Comparison of ENCODE assay signal across 1 cellular context in the genomic region with DNA sequence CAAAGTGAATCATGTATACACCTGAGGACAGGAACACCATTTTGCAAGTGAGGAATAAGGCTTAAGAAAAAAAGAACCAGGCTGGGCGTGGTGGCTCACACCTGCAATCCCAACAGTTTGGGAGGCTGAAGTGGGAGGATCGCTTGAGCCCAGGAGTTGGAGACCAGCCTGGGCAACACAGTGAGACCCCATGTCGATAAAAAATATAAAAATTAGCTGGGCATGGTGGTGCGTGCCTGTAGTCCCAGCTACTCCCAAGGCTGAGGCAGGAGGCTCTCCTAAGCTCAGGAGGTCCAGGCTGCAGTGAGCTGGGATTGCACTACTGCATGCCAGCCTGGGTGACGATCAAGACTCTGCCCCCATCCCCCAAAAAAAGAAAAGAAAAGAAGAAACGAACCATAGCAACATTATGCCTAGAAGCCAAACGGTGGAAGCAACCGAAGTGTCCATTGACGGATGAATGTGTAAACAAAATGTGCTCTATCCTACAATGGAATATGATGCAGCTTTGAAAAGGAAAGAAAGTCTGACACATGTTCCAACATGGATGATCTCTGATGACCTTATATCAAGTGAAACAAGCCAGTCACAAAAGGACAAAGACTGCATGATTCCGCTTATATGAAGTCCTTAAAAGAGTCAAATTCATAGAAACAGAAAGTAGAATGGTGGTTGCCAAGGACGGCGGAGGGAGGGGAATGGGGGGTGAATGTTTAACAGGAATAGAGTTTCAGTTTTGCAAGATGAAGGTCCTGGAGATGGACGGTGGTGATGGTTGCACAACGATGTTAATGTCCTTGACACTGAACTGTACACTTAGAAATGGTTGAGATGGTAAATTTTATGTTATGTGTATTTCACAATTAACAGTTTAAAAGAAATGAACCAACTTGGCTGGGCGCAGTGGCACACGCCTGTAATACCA.
TF ChIP-seq lines count a peak whose summit lies in the region.

No MANE protein-coding gene starts in this region.

TF ChIP-seq in HepG2, 621 proteins besides CTCF, POLR2A, EP300 and RAD21 (continued from another document and continues in another):
- TF ChIP-seq PHF21A (CRISPR knock-in tag; IDR thresholded peaks at IDR 0.05) (peak; percentile 65), TEAD3 (CRISPR knock-in tag; optimal IDR thresholded peaks at IDR 0.05; ENCODE audit: borderline replicate concordance) (peak; percentile 40), CBFB (CRISPR knock-in tag; IDR thresholded peaks at IDR 0.05) (no peak), HIVEP1 (CRISPR knock-in tag; IDR thresholded peaks at IDR 0.05) (no peak), PHB2 (IDR thresholded peaks at IDR 0.05; ENCODE audit: partially characterized antibody) (no peak), SMYD3 (CRISPR knock-in tag; IDR thresholded peaks at IDR 0.05) (no peak), ZMYM3 (CRISPR knock-in tag; IDR thresholded peaks at IDR 0.05) (peak; percentile 76; the same call in 1 of the 2 replicates), KMT2A (CRISPR knock-in tag; IDR thresholded peaks at IDR 0.05) (no peak; the same call in 1 of the 2 replicates), ZNF431 (CRISPR knock-in tag; IDR thresholded peaks at IDR 0.05; ENCODE audit: borderline replicate concordance, low read depth) (0 out of 2 replicates have a peak, but pooled peaks have one; percentile 64), ARNTL (CRISPR knock-in tag; IDR thresholded peaks at IDR 0.05) (peak; percentile 63; the same call in 1 of the 2 replicates), MEIS1 (CRISPR knock-in tag; IDR thresholded peaks at IDR 0.05; ENCODE audit: borderline replicate concordance) (0 out of 2 replicates have a peak, but pooled peaks have one; percentile 75), FOXA1 (IDR thresholded peaks at IDR 0.05) (no peak), FOXA1 (CRISPR knock-in tag; IDR thresholded peaks at IDR 0.05) (peak; percentile 66), SOX5 (CRISPR knock-in tag; IDR thresholded peaks at IDR 0.05; ENCODE audit: borderline replicate concordance) (peak; percentile 71; the same call in 1 of the 2 replicates), ARID2 (CRISPR knock-in tag; IDR thresholded peaks at IDR 0.05; ENCODE audit: borderline replicate concordance) (no peak), NFE2L1 (CRISPR knock-in tag; IDR thresholded peaks at IDR 0.05; ENCODE audit: borderline replicate concordance) (no peak), SRF (IDR thresholded peaks at IDR 0.05; ENCODE audit: low read depth, low read length) (no peak), ZFP90 (CRISPR knock-in tag; IDR thresholded peaks at IDR 0.05; ENCODE audit: borderline replicate concordance) (no peak), MBNL3 (CRISPR knock-in tag; conservative IDR thresholded peaks at IDR 0.05) (no peak), ZNF484 (CRISPR knock-in tag; IDR thresholded peaks at IDR 0.05; ENCODE audit: borderline replicate concordance, low read depth) (no peak), ZNF225 (CRISPR knock-in tag; IDR thresholded peaks at IDR 0.05) (no peak), ZNF382 (CRISPR knock-in tag; IDR thresholded peaks at IDR 0.05; ENCODE audit: borderline replicate concordance) (no peak), RBM39 (IDR thresholded peaks at IDR 0.05; ENCODE audit: low read depth, low read length, poor library complexity, severe bottlenecking) (no peak), RBFOX2 (IDR thresholded peaks at IDR 0.05; ENCODE audit: low read depth, low read length) (no peak)
- TF ChIP-seq, protein P1, sequence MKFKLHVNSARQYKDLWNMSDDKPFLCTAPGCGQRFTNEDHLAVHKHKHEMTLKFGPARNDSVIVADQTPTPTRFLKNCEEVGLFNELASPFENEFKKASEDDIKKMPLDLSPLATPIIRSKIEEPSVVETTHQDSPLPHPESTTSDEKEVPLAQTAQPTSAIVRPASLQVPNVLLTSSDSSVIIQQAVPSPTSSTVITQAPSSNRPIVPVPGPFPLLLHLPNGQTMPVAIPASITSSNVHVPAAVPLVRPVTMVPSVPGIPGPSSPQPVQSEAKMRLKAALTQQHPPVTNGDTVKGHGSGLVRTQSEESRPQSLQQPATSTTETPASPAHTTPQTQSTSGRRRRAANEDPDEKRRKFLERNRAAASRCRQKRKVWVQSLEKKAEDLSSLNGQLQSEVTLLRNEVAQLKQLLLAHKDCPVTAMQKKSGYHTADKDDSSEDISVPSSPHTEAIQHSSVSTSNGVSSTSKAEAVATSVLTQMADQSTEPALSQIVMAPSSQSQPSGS (CRISPR knock-in tag; IDR thresholded peaks at IDR 0.05), result peak; percentile 68; the same call in 1 of the 2 replicates
- TF ChIP-seq, protein P2, sequence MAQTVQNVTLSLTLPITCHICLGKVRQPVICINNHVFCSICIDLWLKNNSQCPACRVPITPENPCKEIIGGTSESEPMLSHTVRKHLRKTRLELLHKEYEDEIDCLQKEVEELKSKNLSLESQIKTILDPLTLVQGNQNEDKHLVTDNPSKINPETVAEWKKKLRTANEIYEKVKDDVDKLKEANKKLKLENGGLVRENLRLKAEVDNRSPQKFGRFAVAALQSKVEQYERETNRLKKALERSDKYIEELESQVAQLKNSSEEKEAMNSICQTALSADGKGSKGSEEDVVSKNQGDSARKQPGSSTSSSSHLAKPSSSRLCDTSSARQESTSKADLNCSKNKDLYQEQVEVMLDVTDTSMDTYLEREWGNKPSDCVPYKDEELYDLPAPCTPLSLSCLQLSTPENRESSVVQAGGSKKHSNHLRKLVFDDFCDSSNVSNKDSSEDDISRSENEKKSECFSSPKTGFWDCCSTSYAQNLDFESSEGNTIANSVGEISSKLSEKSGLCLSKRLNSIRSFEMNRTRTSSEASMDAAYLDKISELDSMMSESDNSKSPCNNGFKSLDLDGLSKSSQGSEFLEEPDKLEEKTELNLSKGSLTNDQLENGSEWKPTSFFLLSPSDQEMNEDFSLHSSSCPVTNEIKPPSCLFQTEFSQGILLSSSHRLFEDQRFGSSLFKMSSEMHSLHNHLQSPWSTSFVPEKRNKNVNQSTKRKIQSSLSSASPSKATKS (CRISPR knock-in tag; IDR thresholded peaks at IDR 0.05), result 0 out of 2 replicates have a peak, but pooled peaks have one; percentile 31
- TF ChIP-seq, protein P3, sequence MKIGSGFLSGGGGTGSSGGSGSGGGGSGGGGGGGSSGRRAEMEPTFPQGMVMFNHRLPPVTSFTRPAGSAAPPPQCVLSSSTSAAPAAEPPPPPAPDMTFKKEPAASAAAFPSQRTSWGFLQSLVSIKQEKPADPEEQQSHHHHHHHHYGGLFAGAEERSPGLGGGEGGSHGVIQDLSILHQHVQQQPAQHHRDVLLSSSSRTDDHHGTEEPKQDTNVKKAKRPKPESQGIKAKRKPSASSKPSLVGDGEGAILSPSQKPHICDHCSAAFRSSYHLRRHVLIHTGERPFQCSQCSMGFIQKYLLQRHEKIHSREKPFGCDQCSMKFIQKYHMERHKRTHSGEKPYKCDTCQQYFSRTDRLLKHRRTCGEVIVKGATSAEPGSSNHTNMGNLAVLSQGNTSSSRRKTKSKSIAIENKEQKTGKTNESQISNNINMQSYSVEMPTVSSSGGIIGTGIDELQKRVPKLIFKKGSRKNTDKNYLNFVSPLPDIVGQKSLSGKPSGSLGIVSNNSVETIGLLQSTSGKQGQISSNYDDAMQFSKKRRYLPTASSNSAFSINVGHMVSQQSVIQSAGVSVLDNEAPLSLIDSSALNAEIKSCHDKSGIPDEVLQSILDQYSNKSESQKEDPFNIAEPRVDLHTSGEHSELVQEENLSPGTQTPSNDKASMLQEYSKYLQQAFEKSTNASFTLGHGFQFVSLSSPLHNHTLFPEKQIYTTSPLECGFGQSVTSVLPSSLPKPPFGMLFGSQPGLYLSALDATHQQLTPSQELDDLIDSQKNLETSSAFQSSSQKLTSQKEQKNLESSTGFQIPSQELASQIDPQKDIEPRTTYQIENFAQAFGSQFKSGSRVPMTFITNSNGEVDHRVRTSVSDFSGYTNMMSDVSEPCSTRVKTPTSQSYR (CRISPR knock-in tag; IDR thresholded peaks at IDR 0.05; ENCODE audit: borderline replicate concordance), result peak; percentile 59; the same call in 1 of the 2 replicates
- TF ChIP-seq, protein P4, sequence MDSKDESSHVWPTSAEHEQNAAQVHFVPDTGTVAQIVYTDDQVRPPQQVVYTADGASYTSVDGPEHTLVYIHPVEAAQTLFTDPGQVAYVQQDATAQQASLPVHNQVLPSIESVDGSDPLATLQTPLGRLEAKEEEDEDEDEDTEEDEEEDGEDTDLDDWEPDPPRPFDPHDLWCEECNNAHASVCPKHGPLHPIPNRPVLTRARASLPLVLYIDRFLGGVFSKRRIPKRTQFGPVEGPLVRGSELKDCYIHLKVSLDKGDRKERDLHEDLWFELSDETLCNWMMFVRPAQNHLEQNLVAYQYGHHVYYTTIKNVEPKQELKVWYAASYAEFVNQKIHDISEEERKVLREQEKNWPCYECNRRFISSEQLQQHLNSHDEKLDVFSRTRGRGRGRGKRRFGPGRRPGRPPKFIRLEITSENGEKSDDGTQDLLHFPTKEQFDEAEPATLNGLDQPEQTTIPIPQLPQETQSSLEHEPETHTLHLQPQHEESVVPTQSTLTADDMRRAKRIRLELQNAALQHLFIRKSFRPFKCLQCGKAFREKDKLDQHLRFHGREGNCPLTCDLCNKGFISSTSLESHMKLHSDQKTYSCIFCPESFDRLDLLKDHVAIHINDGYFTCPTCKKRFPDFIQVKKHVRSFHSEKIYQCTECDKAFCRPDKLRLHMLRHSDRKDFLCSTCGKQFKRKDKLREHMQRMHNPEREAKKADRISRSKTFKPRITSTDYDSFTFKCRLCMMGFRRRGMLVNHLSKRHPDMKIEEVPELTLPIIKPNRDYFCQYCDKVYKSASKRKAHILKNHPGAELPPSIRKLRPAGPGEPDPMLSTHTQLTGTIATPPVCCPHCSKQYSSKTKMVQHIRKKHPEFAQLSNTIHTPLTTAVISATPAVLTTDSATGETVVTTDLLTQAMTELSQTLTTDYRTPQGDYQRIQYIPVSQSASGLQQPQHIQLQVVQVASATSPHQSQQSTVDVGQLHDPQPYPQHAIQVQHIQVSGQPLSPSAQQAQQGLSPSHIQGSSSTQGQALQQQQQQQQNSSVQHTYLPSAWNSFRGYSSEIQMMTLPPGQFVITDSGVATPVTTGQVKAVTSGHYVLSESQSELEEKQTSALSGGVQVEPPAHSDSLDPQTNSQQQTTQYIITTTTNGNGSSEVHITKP (CRISPR knock-in tag; IDR thresholded peaks at IDR 0.05; ENCODE audit: low read depth), result no peak
- TF ChIP-seq, protein P5, sequence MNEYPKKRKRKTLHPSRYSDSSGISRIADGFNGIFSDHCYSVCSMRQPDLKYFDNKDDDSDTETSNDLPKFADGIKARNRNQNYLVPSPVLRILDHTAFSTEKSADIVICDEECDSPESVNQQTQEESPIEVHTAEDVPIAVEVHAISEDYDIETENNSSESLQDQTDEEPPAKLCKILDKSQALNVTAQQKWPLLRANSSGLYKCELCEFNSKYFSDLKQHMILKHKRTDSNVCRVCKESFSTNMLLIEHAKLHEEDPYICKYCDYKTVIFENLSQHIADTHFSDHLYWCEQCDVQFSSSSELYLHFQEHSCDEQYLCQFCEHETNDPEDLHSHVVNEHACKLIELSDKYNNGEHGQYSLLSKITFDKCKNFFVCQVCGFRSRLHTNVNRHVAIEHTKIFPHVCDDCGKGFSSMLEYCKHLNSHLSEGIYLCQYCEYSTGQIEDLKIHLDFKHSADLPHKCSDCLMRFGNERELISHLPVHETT (CRISPR knock-in tag; conservative IDR thresholded peaks at IDR 0.05), result no peak
- TF ChIP-seq, protein P6, sequence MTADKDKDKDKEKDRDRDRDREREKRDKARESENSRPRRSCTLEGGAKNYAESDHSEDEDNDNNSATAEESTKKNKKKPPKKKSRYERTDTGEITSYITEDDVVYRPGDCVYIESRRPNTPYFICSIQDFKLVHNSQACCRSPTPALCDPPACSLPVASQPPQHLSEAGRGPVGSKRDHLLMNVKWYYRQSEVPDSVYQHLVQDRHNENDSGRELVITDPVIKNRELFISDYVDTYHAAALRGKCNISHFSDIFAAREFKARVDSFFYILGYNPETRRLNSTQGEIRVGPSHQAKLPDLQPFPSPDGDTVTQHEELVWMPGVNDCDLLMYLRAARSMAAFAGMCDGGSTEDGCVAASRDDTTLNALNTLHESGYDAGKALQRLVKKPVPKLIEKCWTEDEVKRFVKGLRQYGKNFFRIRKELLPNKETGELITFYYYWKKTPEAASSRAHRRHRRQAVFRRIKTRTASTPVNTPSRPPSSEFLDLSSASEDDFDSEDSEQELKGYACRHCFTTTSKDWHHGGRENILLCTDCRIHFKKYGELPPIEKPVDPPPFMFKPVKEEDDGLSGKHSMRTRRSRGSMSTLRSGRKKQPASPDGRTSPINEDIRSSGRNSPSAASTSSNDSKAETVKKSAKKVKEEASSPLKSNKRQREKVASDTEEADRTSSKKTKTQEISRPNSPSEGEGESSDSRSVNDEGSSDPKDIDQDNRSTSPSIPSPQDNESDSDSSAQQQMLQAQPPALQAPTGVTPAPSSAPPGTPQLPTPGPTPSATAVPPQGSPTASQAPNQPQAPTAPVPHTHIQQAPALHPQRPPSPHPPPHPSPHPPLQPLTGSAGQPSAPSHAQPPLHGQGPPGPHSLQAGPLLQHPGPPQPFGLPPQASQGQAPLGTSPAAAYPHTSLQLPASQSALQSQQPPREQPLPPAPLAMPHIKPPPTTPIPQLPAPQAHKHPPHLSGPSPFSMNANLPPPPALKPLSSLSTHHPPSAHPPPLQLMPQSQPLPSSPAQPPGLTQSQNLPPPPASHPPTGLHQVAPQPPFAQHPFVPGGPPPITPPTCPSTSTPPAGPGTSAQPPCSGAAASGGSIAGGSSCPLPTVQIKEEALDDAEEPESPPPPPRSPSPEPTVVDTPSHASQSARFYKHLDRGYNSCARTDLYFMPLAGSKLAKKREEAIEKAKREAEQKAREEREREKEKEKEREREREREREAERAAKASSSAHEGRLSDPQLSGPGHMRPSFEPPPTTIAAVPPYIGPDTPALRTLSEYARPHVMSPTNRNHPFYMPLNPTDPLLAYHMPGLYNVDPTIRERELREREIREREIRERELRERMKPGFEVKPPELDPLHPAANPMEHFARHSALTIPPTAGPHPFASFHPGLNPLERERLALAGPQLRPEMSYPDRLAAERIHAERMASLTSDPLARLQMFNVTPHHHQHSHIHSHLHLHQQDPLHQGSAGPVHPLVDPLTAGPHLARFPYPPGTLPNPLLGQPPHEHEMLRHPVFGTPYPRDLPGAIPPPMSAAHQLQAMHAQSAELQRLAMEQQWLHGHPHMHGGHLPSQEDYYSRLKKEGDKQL (CRISPR knock-in tag; IDR thresholded peaks at IDR 0.05; ENCODE audit: low read depth), result peak; percentile 48; the same call in 1 of the 2 replicates
- TF ChIP-seq, protein P7, sequence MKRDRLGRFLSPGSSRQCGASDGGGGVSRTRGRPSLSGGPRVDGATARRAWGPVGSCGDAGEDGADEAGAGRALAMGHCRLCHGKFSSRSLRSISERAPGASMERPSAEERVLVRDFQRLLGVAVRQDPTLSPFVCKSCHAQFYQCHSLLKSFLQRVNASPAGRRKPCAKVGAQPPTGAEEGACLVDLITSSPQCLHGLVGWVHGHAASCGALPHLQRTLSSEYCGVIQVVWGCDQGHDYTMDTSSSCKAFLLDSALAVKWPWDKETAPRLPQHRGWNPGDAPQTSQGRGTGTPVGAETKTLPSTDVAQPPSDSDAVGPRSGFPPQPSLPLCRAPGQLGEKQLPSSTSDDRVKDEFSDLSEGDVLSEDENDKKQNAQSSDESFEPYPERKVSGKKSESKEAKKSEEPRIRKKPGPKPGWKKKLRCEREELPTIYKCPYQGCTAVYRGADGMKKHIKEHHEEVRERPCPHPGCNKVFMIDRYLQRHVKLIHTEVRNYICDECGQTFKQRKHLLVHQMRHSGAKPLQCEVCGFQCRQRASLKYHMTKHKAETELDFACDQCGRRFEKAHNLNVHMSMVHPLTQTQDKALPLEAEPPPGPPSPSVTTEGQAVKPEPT (CRISPR knock-in tag; IDR thresholded peaks at IDR 0.05; ENCODE audit: low read depth), result no peak
- TF ChIP-seq, protein P8, sequence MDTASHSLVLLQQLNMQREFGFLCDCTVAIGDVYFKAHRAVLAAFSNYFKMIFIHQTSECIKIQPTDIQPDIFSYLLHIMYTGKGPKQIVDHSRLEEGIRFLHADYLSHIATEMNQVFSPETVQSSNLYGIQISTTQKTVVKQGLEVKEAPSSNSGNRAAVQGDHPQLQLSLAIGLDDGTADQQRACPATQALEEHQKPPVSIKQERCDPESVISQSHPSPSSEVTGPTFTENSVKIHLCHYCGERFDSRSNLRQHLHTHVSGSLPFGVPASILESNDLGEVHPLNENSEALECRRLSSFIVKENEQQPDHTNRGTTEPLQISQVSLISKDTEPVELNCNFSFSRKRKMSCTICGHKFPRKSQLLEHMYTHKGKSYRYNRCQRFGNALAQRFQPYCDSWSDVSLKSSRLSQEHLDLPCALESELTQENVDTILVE (CRISPR knock-in tag; IDR thresholded peaks at IDR 0.05), result peak; percentile 44; the same call in 1 of the 2 replicates
